Comparison of ENCODE assay signal across 6 cellular contexts in genomic region chr9:85871699-85872098, GRCh38.
DNase-seq lines count a peak whose midpoint lies in the region; ATAC-seq, FAIRE-seq and TF ChIP-seq lines count a peak whose summit lies in the region.
"Not testable (repeated sequence)": the region's sequence is repeated elsewhere in the genome, so short reads cannot be mapped to it uniquely, and the experiment has no call there.

No MANE protein-coding gene starts in this region.

- not testable (repeated sequence) for ATAC-seq in CD4-positive, CD25-positive, alpha-beta regulatory T cell (ENCODE audit: low read depth in 2 of 2)
- ATAC-seq in natural killer cell: peak in 1 of 3 donors; percentile 23

- not testable (repeated sequence) for H3K4me1 Mint-ChIP-seq in CD4-positive, CD25-positive, alpha-beta regulatory T cell; astrocyte (ENCODE audit: low read depth, unreplicated experiment)
- H3K4me1 Mint-ChIP-seq in natural killer cell: peaks cover 48 to 50% of the 10 kb centered on the region in 2 donors

- not testable (repeated sequence) for H3K9ac ChIP-seq in astrocyte (ENCODE audit: low read length)

- peak overlapping the region in 2 of 3 donors; percentile 32 to 95 for H3K27ac Mint-ChIP-seq in CD4-positive, CD25-positive, alpha-beta regulatory T cell
- H3K27ac Mint-ChIP-seq in astrocyte (ENCODE audit: unreplicated experiment) (peak overlapping the region; percentile 51), natural killer cell (peak overlapping the region; percentile 70 to 81)

- not testable (repeated sequence) for H3K27me3 Mint-ChIP-seq in CD4-positive, CD25-positive, alpha-beta regulatory T cell; astrocyte (ENCODE audit: low read depth, unreplicated experiment); natural killer cell (ENCODE audit: low read depth in 2 of 2)

- not testable (repeated sequence) for H3K4me3 Mint-ChIP-seq in CD4-positive, CD25-positive, alpha-beta regulatory T cell; astrocyte (ENCODE audit: unreplicated experiment)
- H3K4me3 Mint-ChIP-seq in natural killer cell: peak overlapping the region; percentile 64

- intact Hi-C loops in natural killer cell (cut with micrococcal nuclease): not testable (repeated sequence)

- not testable (repeated sequence) for H3K9me3 Mint-ChIP-seq in CD4-positive, CD25-positive, alpha-beta regulatory T cell; astrocyte (ENCODE audit: unreplicated experiment); natural killer cell

- H3K27me3 ChIP-seq in CD4-positive, CD25-positive, alpha-beta regulatory T cell (ENCODE audit: control insufficient read depth, insufficient read depth, low read length); astrocyte (ENCODE audit: insufficient read depth, low read length): not testable (repeated sequence)

- H3K4me2 ChIP-seq in astrocyte (ENCODE audit: low read length): not testable (repeated sequence)

- not testable (repeated sequence) for H3K4me1 ChIP-seq in CD4-positive, CD25-positive, alpha-beta regulatory T cell (ENCODE audit: control insufficient read depth, insufficient read depth, low read length, poor library complexity, severe bottlenecking); astrocyte (ENCODE audit: insufficient read depth, low read length)

- H3K4me3 ChIP-seq in CD4-positive, CD25-positive, alpha-beta regulatory T cell (ENCODE audit: low read depth, low read length); astrocyte (ENCODE audit: insufficient read depth, low read depth, low read length): not testable (repeated sequence)

- DNase-seq in CD4-positive, CD25-positive, alpha-beta regulatory T cell; astrocyte (ENCODE audit: low read depth); natural killer cell: not testable (repeated sequence)
- peak; percentile 6 for DNase-seq in DMS 273 (lab: John Stamatoyannopoulos, UW; ENCODE audit: unreplicated experiment)
- DNase-seq in NCI-H1048 (lab: John Stamatoyannopoulos, UW): peak; percentile 20
- peak; percentile 11 for DNase-seq in NCI-H69 (lab: John Stamatoyannopoulos, UW)

- not testable (repeated sequence) for H3K27ac ChIP-seq in CD4-positive, CD25-positive, alpha-beta regulatory T cell (ENCODE audit: insufficient read depth, low read length, poor library complexity, severe bottlenecking); astrocyte (ENCODE audit: low read depth, low read length)

- not testable (repeated sequence) for TF ChIP-seq CTCF in astrocyte (IDR thresholded peaks at IDR 0.05; ENCODE audit: insufficient read depth, low read depth, low read length); natural killer cell (IDR thresholded peaks at IDR 0.05)

- not testable (repeated sequence) for H3K79me2 ChIP-seq in astrocyte (ENCODE audit: insufficient read depth, low read length)

- not testable (repeated sequence) for H2AFZ ChIP-seq in astrocyte (ENCODE audit: low read depth, low read length)

- FAIRE-seq in astrocyte (lab: Jason Lieb, UNC): not testable (repeated sequence)

- not testable (repeated sequence) for H4K20me1 ChIP-seq in astrocyte (ENCODE audit: insufficient read depth, low read length)

- H3K36me3 ChIP-seq in CD4-positive, CD25-positive, alpha-beta regulatory T cell (ENCODE audit: control insufficient read depth, insufficient read depth, low read length); astrocyte (ENCODE audit: insufficient read depth, low read length): not testable (repeated sequence)

- H3K36me3 Mint-ChIP-seq in CD4-positive, CD25-positive, alpha-beta regulatory T cell; astrocyte (ENCODE audit: low read depth, unreplicated experiment); natural killer cell: not testable (repeated sequence)

- H3K9me3 ChIP-seq in CD4-positive, CD25-positive, alpha-beta regulatory T cell (ENCODE audit: control insufficient read depth in 2 of 2, low read length in 2 of 2); astrocyte (ENCODE audit: insufficient read depth, low read depth, low read length): not testable (repeated sequence)
